ENCODE assay signal across 16 cellular contexts in the genomic region with DNA sequence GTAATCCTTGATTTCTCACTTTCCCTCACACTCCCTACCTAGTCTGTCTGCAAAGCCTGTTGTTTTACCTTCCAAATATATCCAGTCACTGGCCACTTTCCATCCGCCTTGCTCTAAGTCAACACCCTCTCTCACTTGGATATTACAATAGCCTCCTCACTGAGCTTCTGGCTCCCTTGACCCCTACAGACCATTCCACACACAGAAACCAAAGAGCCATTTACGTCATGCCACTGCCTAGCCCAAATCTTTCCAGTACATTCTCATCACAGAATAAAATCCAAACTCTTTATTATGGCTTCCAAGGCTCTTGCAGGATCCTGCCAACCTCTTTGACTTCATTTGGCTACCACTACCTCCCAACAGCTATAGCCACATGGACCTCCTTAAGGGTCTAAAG. TPM values are rescaled to one million over a fixed set of nuclear protein-coding genes. Genes with fewer than 3 reads are reported as not detected.
A peak's percentile ranks its signal among the peaks of the same experiment; 100 is the strongest.
DNase-seq lines count a peak whose midpoint lies in the region; TF ChIP-seq lines count a peak whose summit lies in the region.
"Had no signal": no experiment of that assay in that cellular context is flagged by ENCODE, and none has a peak within 500 bp of the region (broad histone marks: within the 10 kb centered on the region; RNA-seq: fewer than 3 reads in every experiment).

No MANE protein-coding gene starts in this region.

- POLR2A ChIA-PET in activated CD4-positive, alpha-beta memory T cell treated with anti-CD3 and anti-CD28 coated beads, Interleukin-2, amount 10 ng/mL, durations not matched to agents 7 days and 5 days (lab: Charles Lee), result no interaction called here

- H3K27ac Mint-ChIP-seq in glutamatergic neuron (ENCODE audit: unreplicated experiment), result peak overlapping the region; percentile 24
- H3K27ac Mint-ChIP-seq in activated CD4-positive, alpha-beta memory T cell treated with anti-CD3 and anti-CD28 coated beads, Interleukin-2, amount 10 ng/mL, durations not matched to agents 7 days and 5 days, result no peak overlapping the region
- H3K27ac Mint-ChIP-seq: B cell; CD4-positive, alpha-beta T cell; CD8-positive, alpha-beta T cell had no signal

- peaks cover 8% of the 10 kb centered on the region for H3K4me1 Mint-ChIP-seq in glutamatergic neuron (ENCODE audit: low read depth, unreplicated experiment)
- no peaks in the 10 kb centered on the region for H3K4me1 Mint-ChIP-seq in activated CD4-positive, alpha-beta memory T cell treated with anti-CD3 and anti-CD28 coated beads, Interleukin-2, amount 10 ng/mL, durations not matched to agents 7 days and 5 days
- H3K4me1 Mint-ChIP-seq: B cell had no signal

- no peak overlapping the region for H3K4me3 ChIP-seq in LNCaP clone FGC (ENCODE audit: low read depth, low read length)
- H3K4me3 ChIP-seq: A549; BLaER1 treated with 17β-estradiol and CSF1 and Interleukin-3, amounts not matched to agents 10 nM and 100 nM had no signal

- DNase-seq in NCI-H748 (lab: John Stamatoyannopoulos, UW; ENCODE audit: unreplicated experiment) (peak; percentile 1), NCI-H748 treated with DMSO at 0.1 percent for 48 hours (lab: John Stamatoyannopoulos, UW) (no peak), LNCaP clone FGC (ENCODE audit: low read depth) (peak; percentile 1), glutamatergic neuron (no peak), pons (ENCODE audit: low spot score) (peak; percentile 1), nucleus accumbens (lab: John Stamatoyannopoulos, UW) (no peak)
- DNase-seq in activated CD4-positive, alpha-beta memory T cell treated with anti-CD3 and anti-CD28 coated beads, Interleukin-2, amount 10 ng/mL, durations not matched to agents 7 days and 5 days, result no peak
- DNase-seq: AML-193; Caco-2; Calu3; CD4-positive, alpha-beta T cell; CD8-positive, alpha-beta T cell; GF-D8 had no signal

- peaks cover 2% of the 10 kb centered on the region for H3K27me3 Mint-ChIP-seq in glutamatergic neuron (ENCODE audit: unreplicated experiment)
- H3K27me3 Mint-ChIP-seq in activated CD4-positive, alpha-beta memory T cell treated with anti-CD3 and anti-CD28 coated beads, Interleukin-2, amount 10 ng/mL, durations not matched to agents 7 days and 5 days, result no peaks in the 10 kb centered on the region
- H3K27me3 Mint-ChIP-seq: B cell; CD4-positive, alpha-beta T cell had no signal

- no peak overlapping the region for H3K4me3 Mint-ChIP-seq in glutamatergic neuron (ENCODE audit: unreplicated experiment)
- H3K4me3 Mint-ChIP-seq in activated CD4-positive, alpha-beta memory T cell treated with anti-CD3 and anti-CD28 coated beads, Interleukin-2, amount 10 ng/mL, durations not matched to agents 7 days and 5 days, result no peak overlapping the region
- H3K4me3 Mint-ChIP-seq: B cell; CD4-positive, alpha-beta T cell; CD8-positive, alpha-beta T cell had no signal

- no peaks in the 10 kb centered on the region for H3K36me3 Mint-ChIP-seq in glutamatergic neuron (ENCODE audit: unreplicated experiment)
- H3K36me3 Mint-ChIP-seq in activated CD4-positive, alpha-beta memory T cell treated with anti-CD3 and anti-CD28 coated beads, Interleukin-2, amount 10 ng/mL, durations not matched to agents 7 days and 5 days (ENCODE audit: low read depth), result no peaks in the 10 kb centered on the region
- H3K36me3 Mint-ChIP-seq: CD8-positive, alpha-beta T cell had no signal

- no peak for TF ChIP-seq CTCF in LNCaP clone FGC (IDR thresholded peaks at IDR 0.05; ENCODE audit: control insufficient read depth, extremely low read depth, insufficient read depth)
- TF ChIP-seq CTCF in glutamatergic neuron (IDR thresholded peaks at IDR 0.05; ENCODE audit: partially characterized antibody, unreplicated experiment), result no peak

- H3K9me3 Mint-ChIP-seq in glutamatergic neuron (ENCODE audit: unreplicated experiment), result peaks cover 4% of the 10 kb centered on the region
- H3K9me3 Mint-ChIP-seq in activated CD4-positive, alpha-beta memory T cell treated with anti-CD3 and anti-CD28 coated beads, Interleukin-2, amount 10 ng/mL, durations not matched to agents 7 days and 5 days, result no peaks in the 10 kb centered on the region
- H3K9me3 Mint-ChIP-seq: CD4-positive, alpha-beta T cell; CD8-positive, alpha-beta T cell had no signal

- CTCF ChIA-PET in activated CD4-positive, alpha-beta memory T cell treated with anti-CD3 and anti-CD28 coated beads, Interleukin-2, amount 10 ng/mL, durations not matched to agents 7 days and 5 days (lab: Charles Lee), result no interaction called here

RNA-seq across cellular contexts. Expression of a gene that starts 25.7 kb away (rescaled TPM):
- total RNA-seq in glutamatergic neuron (ENCODE audit: unreplicated experiment), result 138 TPM
- 10 to 100 TPM; 21.9 to 23.9 TPM for total RNA-seq in activated CD4-positive, alpha-beta memory T cell treated with anti-CD3 and anti-CD28 coated beads, Interleukin-2, amount 10 ng/mL, durations not matched to agents 7 days and 5 days

Comparison
In these comparisons a context has a peak if more than half of its experiments do, and no peak if none do; other contexts are left out.
1. DNase-seq: peak in NCI-H748 (single experiment), LNCaP clone FGC (single experiment) and pons (single experiment); none in NCI-H748 treated with DMSO at 0.1 percent for 48 hours (single experiment), glutamatergic neuron (single experiment), nucleus accumbens (0 of 56) and activated CD4-positive, alpha-beta memory T cell treated with anti-CD3 and anti-CD28 coated beads, Interleukin-2, amount 10 ng/mL, durations not matched to agents 7 days and 5 days (single experiment).